Comparison of ENCODE assay signal across 12 cellular contexts in the genomic region with DNA sequence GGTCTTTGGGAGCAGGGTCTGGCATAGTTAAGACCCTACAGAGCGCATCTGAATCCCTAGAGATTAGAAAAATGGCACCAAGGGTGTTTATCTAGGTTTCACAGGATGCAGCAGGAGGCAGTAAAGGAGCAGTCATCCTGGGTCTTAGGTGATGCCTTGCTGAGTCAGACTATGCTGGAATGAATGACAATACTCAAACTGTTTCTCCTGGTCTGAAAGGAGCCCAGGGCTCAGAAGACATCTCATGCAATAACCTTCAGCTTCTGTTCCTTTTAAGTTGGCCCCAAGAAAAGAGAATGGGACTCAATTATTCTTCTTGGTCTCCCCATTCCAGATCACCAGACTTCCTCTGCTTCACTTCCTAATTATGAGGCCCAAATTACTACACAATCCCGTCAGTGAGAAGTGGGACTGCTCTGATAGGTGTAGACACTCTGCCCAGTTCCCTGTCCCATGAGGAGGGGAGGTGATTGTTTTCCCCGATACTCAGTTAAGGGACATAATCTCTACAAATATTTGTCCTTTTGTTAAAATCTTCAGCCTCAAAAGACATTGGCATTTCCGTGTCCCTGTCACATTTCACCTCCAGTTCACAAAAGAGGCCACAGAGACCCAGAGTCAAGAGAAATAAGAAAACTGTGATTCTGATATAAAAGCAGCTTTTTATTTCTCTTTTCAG. TPM values are rescaled to one million over a fixed set of nuclear protein-coding genes. Genes with fewer than 3 reads are reported as not detected.
A peak's percentile ranks its signal among the peaks of the same experiment; 100 is the strongest.
DNase-seq lines count a peak whose midpoint lies in the region; ATAC-seq, FAIRE-seq and TF ChIP-seq lines count a peak whose summit lies in the region.
"Had no signal": no experiment of that assay in that cellular context is flagged by ENCODE, and none has a peak within 500 bp of the region (broad histone marks: within the 10 kb centered on the region; RNA-seq: fewer than 3 reads in every experiment).

No MANE protein-coding gene starts in this region.

- no peak for TF ChIP-seq POLR2A in HepG2 (IDR thresholded peaks at IDR 0.05; ENCODE audit: insufficient read depth in 1 of 2, low read depth in 2 of 2, low read length in 2 of 2)

- peaks cover 6% of the 10 kb centered on the region for H3K9me3 Mint-ChIP-seq in astrocyte (ENCODE audit: unreplicated experiment)

- H3K9me3 ChIP-seq in DND-41 (ENCODE audit: insufficient read depth, low read length, severe bottlenecking) (no peaks in the 10 kb centered on the region), astrocyte (ENCODE audit: insufficient read depth, low read depth, low read length) (no peaks in the 10 kb centered on the region), HepG2 (ENCODE audit: low read length) (no peaks in the 10 kb centered on the region)
- H3K9me3 ChIP-seq: tibial nerve had no signal

- CTCF ChIA-PET in HepG2 (lab: Yijun Ruan, JAX; ENCODE audit: low intra/inter-chr PET ratio, low total read pairs), result no interaction called here

- H3K4me1 Mint-ChIP-seq in astrocyte (ENCODE audit: low read depth, unreplicated experiment), result no peaks in the 10 kb centered on the region

- no peak overlapping the region for H3K4me3 Mint-ChIP-seq in astrocyte (ENCODE audit: unreplicated experiment)
- H3K4me3 Mint-ChIP-seq: activated naive CD8-positive, alpha-beta T cell had no signal

- H3K9ac ChIP-seq in DND-41 (ENCODE audit: low read depth, low read length), result no peak overlapping the region
- no peak overlapping the region for H3K9ac ChIP-seq in astrocyte (ENCODE audit: low read length)
- no peak overlapping the region for H3K9ac ChIP-seq in HepG2 (ENCODE audit: insufficient read depth, low read depth, low read length)

- H3K4me1 ChIP-seq in DND-41 (ENCODE audit: insufficient read depth, low read length) (no peaks in the 10 kb centered on the region), astrocyte (ENCODE audit: insufficient read depth, low read length) (no peaks in the 10 kb centered on the region), HepG2 (ENCODE audit: insufficient read depth, low read length) (peaks cover 45% of the 10 kb centered on the region)
- H3K4me1 ChIP-seq: tibial nerve had no signal

- in situ Hi-C loops in HepG2 (cut with HindIII; ENCODE audit: extremely low pct_ligation_motif_present, low pct_unique_long_range_greater_than_20kb), result no loop called here

- H3K79me2 ChIP-seq in DND-41 (ENCODE audit: insufficient read depth, low read length), result no peaks in the 10 kb centered on the region
- H3K79me2 ChIP-seq in astrocyte (ENCODE audit: insufficient read depth, low read length), result no peaks in the 10 kb centered on the region
- H3K79me2 ChIP-seq in HepG2 (ENCODE audit: insufficient read depth, low read length), result no peaks in the 10 kb centered on the region

- DNase-seq in DND-41 (no peak), HT1080 (ENCODE audit: low read depth) (peak; percentile 60), astrocyte (ENCODE audit: low read depth) (no peak), HepG2 (ENCODE audit: low spot score) (no peak), NCI-H446 treated with DMSO at 0.1 percent for 48 hours (lab: John Stamatoyannopoulos, UW) (no peak)
- DNase-seq: midbrain had no signal

- FAIRE-seq in astrocyte (lab: Jason Lieb, UNC), result no peak
- peak; percentile 26 for FAIRE-seq in HepG2 (lab: Jason Lieb, UNC)

- no peaks in the 10 kb centered on the region for H3K36me3 Mint-ChIP-seq in astrocyte (ENCODE audit: low read depth, unreplicated experiment)
- H3K36me3 Mint-ChIP-seq: activated naive CD8-positive, alpha-beta T cell had no signal

- no TSS peak for BruUV-seq in HepG2 (replicated peaks; lab: Mats Ljungman, UMichigan)

- TF ChIP-seq EP300 in HepG2 (IDR thresholded peaks at IDR 0.05; ENCODE audit: low read depth in 2 of 2, low read length in 2 of 2) (no peak), HepG2 (CRISPR knock-in tag; IDR thresholded peaks at IDR 0.05; ENCODE audit: borderline replicate concordance) (no peak)

- intact Hi-C loops in HepG2 (cut with micrococcal nuclease; ENCODE audit: unreplicated experiment), result no loop called here

- H3K36me3 ChIP-seq in DND-41 (ENCODE audit: insufficient read depth, low read length) (no peaks in the 10 kb centered on the region), astrocyte (ENCODE audit: insufficient read depth, low read length) (no peaks in the 10 kb centered on the region), HepG2 (replicated peaks in 1 of 2; ENCODE audit: control insufficient read depth in 1 of 2, insufficient read depth in 2 of 2, low read length in 2 of 2) (no peaks in the 10 kb centered on the region)
- H3K36me3 ChIP-seq: tibial nerve had no signal

- H3K27ac ChIP-seq in DND-41 (ENCODE audit: low read length), result no peak overlapping the region
- H3K27ac ChIP-seq in astrocyte (ENCODE audit: low read depth, low read length), result no peak overlapping the region
- H3K27ac ChIP-seq in HepG2 (ENCODE audit: extremely low read length, insufficient read depth, low read length), result no peak overlapping the region
- H3K27ac ChIP-seq: tibial nerve had no signal

- H3K27me3 Mint-ChIP-seq in astrocyte (ENCODE audit: low read depth, unreplicated experiment), result peaks cover 3% of the 10 kb centered on the region
- H3K27me3 Mint-ChIP-seq: activated naive CD8-positive, alpha-beta T cell had no signal

- POLR2A ChIA-PET in HepG2 (lab: Yijun Ruan, JAX), result interaction anchor here (1.2 kb wide), 1 partner anchor 44 kb away, joined by 3 read pairs; a partner anchor contains a TSS

- H3K27me3 ChIP-seq in DND-41 (ENCODE audit: insufficient read depth, low read length, poor library complexity), result no peaks in the 10 kb centered on the region
- peaks cover 2% of the 10 kb centered on the region for H3K27me3 ChIP-seq in astrocyte (ENCODE audit: insufficient read depth, low read length)
- H3K27me3 ChIP-seq in HepG2 (ENCODE audit: control insufficient read depth in 1 of 2, insufficient read depth in 2 of 2, low read length in 2 of 2), result peaks cover 0 to 7% of the 10 kb centered on the region in 2 experiments; a peak in 1 of 5 replicates
- H3K27me3 ChIP-seq: tibial nerve had no signal

- TF ChIP-seq RAD21 in HepG2 (CRISPR knock-in tag; IDR thresholded peaks at IDR 0.05), result 0 out of 2 replicates have a peak, but pooled peaks have one; percentile 30

- no peak overlapping the region for H3K27ac Mint-ChIP-seq in astrocyte (ENCODE audit: unreplicated experiment)
- H3K27ac Mint-ChIP-seq: activated naive CD8-positive, alpha-beta T cell had no signal

- H3K4me3 ChIP-seq in DND-41 (ENCODE audit: low read depth in 1 of 2, low read length in 2 of 2) (no peak overlapping the region), astrocyte (ENCODE audit: insufficient read depth, low read depth, low read length) (no peak overlapping the region), HepG2 (replicated peaks in 1 of 3; ENCODE audit: insufficient read depth in 1 of 3, low read depth in 2 of 3, low read length in 3 of 3) (peak overlapping the region in 2 of 3 experiments; percentile 5 to 18; a peak in 2 of 6 replicates)
- H3K4me3 ChIP-seq: tibial nerve had no signal

- TF ChIP-seq CTCF in DND-41 (IDR thresholded peaks at IDR 0.05; ENCODE audit: borderline replicate concordance, extremely low read depth, low read length, poor library complexity, severe bottlenecking), result peak; percentile 16
- peak; percentile 9 for TF ChIP-seq CTCF in astrocyte (IDR thresholded peaks at IDR 0.05; ENCODE audit: insufficient read depth, low read depth, low read length)
- TF ChIP-seq CTCF in HepG2 (CRISPR knock-in tag; IDR thresholded peaks at IDR 0.05), result peak; percentile 57

- ATAC-seq in DND-41 (ENCODE audit: insufficient read depth, low read depth) (no peak), HepG2 (peak; percentile 77), HG02970 (IDR thresholded peaks at IDR 0.05; ENCODE audit: low FRiP score, unreplicated experiment) (no peak), HG02870 (IDR thresholded peaks at IDR 0.05; ENCODE audit: unreplicated experiment) (no peak), HG02981 (IDR thresholded peaks at IDR 0.05; ENCODE audit: unreplicated experiment) (no peak)

- H4K20me1 ChIP-seq in DND-41 (ENCODE audit: insufficient read depth, low read length) (no peaks in the 10 kb centered on the region), astrocyte (ENCODE audit: insufficient read depth, low read length) (no peaks in the 10 kb centered on the region), HepG2 (ENCODE audit: insufficient read depth, low read length) (no peaks in the 10 kb centered on the region)

- H2AFZ ChIP-seq in DND-41 (ENCODE audit: low read depth, low read length) (no peak overlapping the region), astrocyte (ENCODE audit: low read depth, low read length) (no peak overlapping the region), HepG2 (ENCODE audit: low read length) (peak overlapping the region; percentile 38)

- no peak overlapping the region for H3K4me2 ChIP-seq in DND-41 (ENCODE audit: insufficient read depth, low read length)
- no peak overlapping the region for H3K4me2 ChIP-seq in astrocyte (ENCODE audit: low read length)
- H3K4me2 ChIP-seq in HepG2 (ENCODE audit: low read depth, low read length), result peak overlapping the region; percentile 46

- WGBS in HepG2 (ENCODE audit: low lambda C conversion rate), result 8% methylated on average over 4 of the region's 4 CpGs

RNA-seq across cellular contexts. Expression of a gene that starts 14.8 kb away (rescaled TPM):
- total RNA-seq in HT1080 (2014; rRNA removed; shearing (Covaris generic)), result not detected in 2 replicates
- not detected in 2 replicates for polyA plus RNA-seq in HT1080 (2015; cell fraction: cytosol; rRNA removed)
- polyA plus RNA-seq in HT1080 (2015; cell fraction: nucleus; rRNA removed), result not detected in 2 replicates
- total RNA-seq in astrocyte (not detected in 2 replicates), HepG2 (2016; rRNA removed; fragmentation: Illumina TruSeq; extraction: Trizol) (1.7 and 3.3 TPM in 2 replicates)
- 0.35 and 0.81 TPM in 2 replicates for total RNA-seq in HepG2 (2016; cell fraction: cytosol; rRNA removed; fragmentation: Illumina TruSeq; extraction: Trizol; ENCODE audit: low read depth)
- total RNA-seq in HepG2 (2016; cell fraction: insoluble cytoplasmic fraction; rRNA removed; fragmentation: Illumina TruSeq; extraction: Trizol), result 1.7 and 3.4 TPM in 2 replicates
- total RNA-seq in HepG2 (2016; cell fraction: membrane; rRNA removed; fragmentation: Illumina TruSeq; extraction: Trizol), result 1.1 and 1.3 TPM in 2 replicates
- 2.1 and 2.8 TPM in 2 replicates for total RNA-seq in HepG2 (2016; cell fraction: nucleus; rRNA removed; fragmentation: Illumina TruSeq; extraction: Trizol)
- polyA plus RNA-seq in HepG2 (2011; rRNA removed), result 23.9 and 27.5 TPM in 2 replicates
- 19.0 and 25.8 TPM in 2 replicates for polyA plus RNA-seq in HepG2 (2011; cell fraction: cytosol; rRNA removed)
- polyA plus RNA-seq in HepG2 (2011; cell fraction: nucleus; rRNA removed), result 10.5 and 14.9 TPM in 2 replicates
- 8.7 and 19.1 TPM in 2 replicates for polyA plus RNA-seq in HepG2 (2012)
- polyA plus RNA-seq in HepG2 (2016; cell fraction: cytosol; fragmentation: Illumina TruSeq; extraction: Trizol; ENCODE audit: low read depth), result 0.36 TPM in 2 replicates
- polyA plus RNA-seq in HepG2 (2016; cell fraction: insoluble cytoplasmic fraction; fragmentation: Illumina TruSeq; extraction: Trizol; ENCODE audit: low read depth), result 1.2 and 1.4 TPM in 2 replicates
- polyA plus RNA-seq in HepG2 (2016; cell fraction: membrane; fragmentation: Illumina TruSeq; extraction: Trizol; ENCODE audit: low read depth), result 0.80 and 0.83 TPM in 2 replicates
- 3.9 and 5.0 TPM in 2 replicates for polyA plus RNA-seq in HepG2 (2016; cell fraction: nucleus; fragmentation: Illumina TruSeq; extraction: Trizol; ENCODE audit: insufficient read depth, low read depth)
- polyA minus RNA-seq in HepG2 (2011; rRNA and poly(A)+ RNA removed; ENCODE audit: low replicate concordance), result 29.3 TPM in 1 of 2 replicates, not detected in the other
- polyA minus RNA-seq in HepG2 (2011; cell fraction: cytosol; rRNA and poly(A)+ RNA removed), result 6.4 and 11.9 TPM in 2 replicates
- 8.0 and 11.3 TPM in 2 replicates for polyA minus RNA-seq in HepG2 (2011; cell fraction: nucleus; rRNA and poly(A)+ RNA removed)
- total RNA-seq: G401, tibial nerve had no signal

RNA-seq across cellular contexts. Expression of a gene that starts 17.5 kb away (rescaled TPM):
- total RNA-seq in HT1080 (2014; rRNA removed; shearing (Covaris generic)), result 32.7 and 33.1 TPM in 2 replicates
- polyA plus RNA-seq in HT1080 (2015; cell fraction: cytosol; rRNA removed), result 13.9 and 21.5 TPM in 2 replicates
- polyA plus RNA-seq in HT1080 (2015; cell fraction: nucleus; rRNA removed), result 128 and 146 TPM in 2 replicates
- total RNA-seq in astrocyte (257 and 291 TPM in 2 replicates), HepG2 (2016; rRNA removed; fragmentation: Illumina TruSeq; extraction: Trizol) (41.6 and 43.5 TPM in 2 replicates)
- 8.2 and 10.4 TPM in 2 replicates for total RNA-seq in HepG2 (2016; cell fraction: cytosol; rRNA removed; fragmentation: Illumina TruSeq; extraction: Trizol; ENCODE audit: low read depth)
- 38.2 and 47.1 TPM in 2 replicates for total RNA-seq in HepG2 (2016; cell fraction: insoluble cytoplasmic fraction; rRNA removed; fragmentation: Illumina TruSeq; extraction: Trizol)
- total RNA-seq in HepG2 (2016; cell fraction: membrane; rRNA removed; fragmentation: Illumina TruSeq; extraction: Trizol), result 6.1 and 7.9 TPM in 2 replicates
- 59.2 and 64.5 TPM in 2 replicates for total RNA-seq in HepG2 (2016; cell fraction: nucleus; rRNA removed; fragmentation: Illumina TruSeq; extraction: Trizol)
- polyA plus RNA-seq in HepG2 (2011; rRNA removed), result 84.6 and 107 TPM in 2 replicates
- polyA plus RNA-seq in HepG2 (2011; cell fraction: cytosol; rRNA removed), result 34.2 and 40.4 TPM in 2 replicates
- 316 and 363 TPM in 2 replicates for polyA plus RNA-seq in HepG2 (2011; cell fraction: nucleus; rRNA removed)
- 39.4 and 48.7 TPM in 2 replicates for polyA plus RNA-seq in HepG2 (2012)
- polyA plus RNA-seq in HepG2 (2016; cell fraction: cytosol; fragmentation: Illumina TruSeq; extraction: Trizol; ENCODE audit: low read depth), result 0.74 and 0.92 TPM in 2 replicates
- polyA plus RNA-seq in HepG2 (2016; cell fraction: insoluble cytoplasmic fraction; fragmentation: Illumina TruSeq; extraction: Trizol; ENCODE audit: low read depth), result 17.0 and 20.3 TPM in 2 replicates
- 2.5 and 2.7 TPM in 2 replicates for polyA plus RNA-seq in HepG2 (2016; cell fraction: membrane; fragmentation: Illumina TruSeq; extraction: Trizol; ENCODE audit: low read depth)
- polyA plus RNA-seq in HepG2 (2016; cell fraction: nucleus; fragmentation: Illumina TruSeq; extraction: Trizol; ENCODE audit: insufficient read depth, low read depth), result 104 and 121 TPM in 2 replicates
- 68.9 and 86.5 TPM in 2 replicates for polyA minus RNA-seq in HepG2 (2011; rRNA and poly(A)+ RNA removed; ENCODE audit: low replicate concordance)
- 29.2 and 34.2 TPM in 2 replicates for polyA minus RNA-seq in HepG2 (2011; cell fraction: cytosol; rRNA and poly(A)+ RNA removed)
- 182 and 240 TPM in 2 replicates for polyA minus RNA-seq in HepG2 (2011; cell fraction: nucleus; rRNA and poly(A)+ RNA removed)

RNA-seq across cellular contexts. Expression of a gene that starts 38.8 kb away (rescaled TPM):
- total RNA-seq in HT1080 (2014; rRNA removed; shearing (Covaris generic)), result 0.43 TPM in 1 of 2 replicates, not detected in the other
- polyA plus RNA-seq in HT1080 (2015; cell fraction: cytosol; rRNA removed), result 0.16 and 0.25 TPM in 2 replicates
- polyA plus RNA-seq in HT1080 (2015; cell fraction: nucleus; rRNA removed), result 0.17 and 0.32 TPM in 2 replicates
- total RNA-seq in astrocyte (0.32 TPM in 1 of 2 replicates, not detected in the other), HepG2 (2016; rRNA removed; fragmentation: Illumina TruSeq; extraction: Trizol) (0.35 and 0.51 TPM in 2 replicates)
- total RNA-seq in HepG2 (2016; cell fraction: cytosol; rRNA removed; fragmentation: Illumina TruSeq; extraction: Trizol; ENCODE audit: low read depth), result 0.30 TPM in 1 of 2 replicates, not detected in the other
- 0.24 TPM in 1 of 2 replicates, not detected in the other for total RNA-seq in HepG2 (2016; cell fraction: insoluble cytoplasmic fraction; rRNA removed; fragmentation: Illumina TruSeq; extraction: Trizol)
- 0.31 and 0.59 TPM in 2 replicates for total RNA-seq in HepG2 (2016; cell fraction: membrane; rRNA removed; fragmentation: Illumina TruSeq; extraction: Trizol)
- total RNA-seq in HepG2 (2016; cell fraction: nucleus; rRNA removed; fragmentation: Illumina TruSeq; extraction: Trizol), result not detected in 2 replicates
- 0.33 and 0.72 TPM in 2 replicates for polyA plus RNA-seq in HepG2 (2011; rRNA removed)
- polyA plus RNA-seq in HepG2 (2011; cell fraction: cytosol; rRNA removed), result 0.31 and 0.36 TPM in 2 replicates
- polyA plus RNA-seq in HepG2 (2011; cell fraction: nucleus; rRNA removed), result 0.47 and 0.63 TPM in 2 replicates
- 0.48 and 0.75 TPM in 2 replicates for polyA plus RNA-seq in HepG2 (2012)
- 0.42 and 0.51 TPM in 2 replicates for polyA plus RNA-seq in HepG2 (2016; cell fraction: cytosol; fragmentation: Illumina TruSeq; extraction: Trizol; ENCODE audit: low read depth)
- polyA plus RNA-seq in HepG2 (2016; cell fraction: insoluble cytoplasmic fraction; fragmentation: Illumina TruSeq; extraction: Trizol; ENCODE audit: low read depth), result 0.35 TPM in 1 of 2 replicates, not detected in the other
- 0.70 TPM in 1 of 2 replicates, not detected in the other for polyA plus RNA-seq in HepG2 (2016; cell fraction: membrane; fragmentation: Illumina TruSeq; extraction: Trizol; ENCODE audit: low read depth)
- polyA plus RNA-seq in HepG2 (2016; cell fraction: nucleus; fragmentation: Illumina TruSeq; extraction: Trizol; ENCODE audit: insufficient read depth, low read depth), result 0.74 and 1.5 TPM in 2 replicates
- 0.38 TPM in 1 of 2 replicates, not detected in the other for polyA minus RNA-seq in HepG2 (2011; rRNA and poly(A)+ RNA removed; ENCODE audit: low replicate concordance)
- not detected in 2 replicates for polyA minus RNA-seq in HepG2 (2011; cell fraction: cytosol; rRNA and poly(A)+ RNA removed)
- polyA minus RNA-seq in HepG2 (2011; cell fraction: nucleus; rRNA and poly(A)+ RNA removed), result not detected in 2 replicates
- total RNA-seq: tibial nerve had no signal

RNA-seq across cellular contexts. Expression of a gene that starts 43.6 kb away (rescaled TPM):
- 10.0 and 16.9 TPM in 2 replicates for total RNA-seq in HT1080 (2014; rRNA removed; shearing (Covaris generic))
- polyA plus RNA-seq in HT1080 (2015; cell fraction: cytosol; rRNA removed), result 6.5 and 12.3 TPM in 2 replicates
- 137 and 142 TPM in 2 replicates for polyA plus RNA-seq in HT1080 (2015; cell fraction: nucleus; rRNA removed)
- total RNA-seq in astrocyte (10.1 and 15.4 TPM in 2 replicates), HepG2 (2016; rRNA removed; fragmentation: Illumina TruSeq; extraction: Trizol) (14.8 and 27.2 TPM in 2 replicates)
- total RNA-seq in HepG2 (2016; cell fraction: cytosol; rRNA removed; fragmentation: Illumina TruSeq; extraction: Trizol; ENCODE audit: low read depth), result 1.6 and 2.2 TPM in 2 replicates
- 12.7 and 29.9 TPM in 2 replicates for total RNA-seq in HepG2 (2016; cell fraction: insoluble cytoplasmic fraction; rRNA removed; fragmentation: Illumina TruSeq; extraction: Trizol)
- 4.4 and 4.6 TPM in 2 replicates for total RNA-seq in HepG2 (2016; cell fraction: membrane; rRNA removed; fragmentation: Illumina TruSeq; extraction: Trizol)
- 46.3 and 53.3 TPM in 2 replicates for total RNA-seq in HepG2 (2016; cell fraction: nucleus; rRNA removed; fragmentation: Illumina TruSeq; extraction: Trizol)
- 61.1 and 68.5 TPM in 2 replicates for polyA plus RNA-seq in HepG2 (2011; rRNA removed)
- 10.4 and 10.7 TPM in 2 replicates for polyA plus RNA-seq in HepG2 (2011; cell fraction: cytosol; rRNA removed)
- 745 and 829 TPM in 2 replicates for polyA plus RNA-seq in HepG2 (2011; cell fraction: nucleus; rRNA removed)
- 59.3 and 76.5 TPM in 2 replicates for polyA plus RNA-seq in HepG2 (2012)
- polyA plus RNA-seq in HepG2 (2016; cell fraction: cytosol; fragmentation: Illumina TruSeq; extraction: Trizol; ENCODE audit: low read depth), result 0.83 TPM in 2 replicates
- 11.7 and 13.2 TPM in 2 replicates for polyA plus RNA-seq in HepG2 (2016; cell fraction: insoluble cytoplasmic fraction; fragmentation: Illumina TruSeq; extraction: Trizol; ENCODE audit: low read depth)
- 1.2 and 2.0 TPM in 2 replicates for polyA plus RNA-seq in HepG2 (2016; cell fraction: membrane; fragmentation: Illumina TruSeq; extraction: Trizol; ENCODE audit: low read depth)
- 117 and 129 TPM in 2 replicates for polyA plus RNA-seq in HepG2 (2016; cell fraction: nucleus; fragmentation: Illumina TruSeq; extraction: Trizol; ENCODE audit: insufficient read depth, low read depth)
- 28.0 and 50.8 TPM in 2 replicates for polyA minus RNA-seq in HepG2 (2011; rRNA and poly(A)+ RNA removed; ENCODE audit: low replicate concordance)
- 6.0 and 6.1 TPM in 2 replicates for polyA minus RNA-seq in HepG2 (2011; cell fraction: cytosol; rRNA and poly(A)+ RNA removed)
- polyA minus RNA-seq in HepG2 (2011; cell fraction: nucleus; rRNA and poly(A)+ RNA removed), result 91.0 and 105 TPM in 2 replicates

Comparison
In these comparisons a context has a peak if more than half of its experiments do, and no peak if none do; other contexts are left out.
1. H3K4me3 ChIP-seq: peak in HepG2 (2 of 3); none in DND-41 (0 of 2) and astrocyte (single experiment).
2. Peak in every context shown above with its lines, with median percentiles within 50 percentile points of each other: CTCF ChIP-seq.